In genomic region chr17:77120866-77121265, GRCh38 we compare ENCODE assay signal across 14 cellular contexts. TPM values are rescaled to one million over a fixed set of nuclear protein-coding genes. Genes with fewer than 3 reads are reported as not detected.
DNase-seq lines count a peak whose midpoint lies in the region; ATAC-seq, FAIRE-seq and TF ChIP-seq lines count a peak whose summit lies in the region.
"Had no signal": no experiment of that assay in that cellular context is flagged by ENCODE, and none has a peak within 500 bp of the region (broad histone marks: within the 10 kb centered on the region; RNA-seq: fewer than 3 reads in every experiment).

No MANE protein-coding gene starts in this region.

- TF ChIP-seq CTCF in Caco-2 (IDR thresholded peaks at IDR 0.05; ENCODE audit: insufficient read depth in 1 of 2, low read depth in 1 of 2, low read length in 1 of 2, severe bottlenecking in 1 of 2, unreplicated experiment in 1 of 2) (no peak), pancreas (IDR thresholded peaks at IDR 0.05) (no peak)

- ATAC-seq in activated T-helper 17 cell treated with anti-CD3 and anti-CD28 coated beads, Interleukin-2, amount 50 U/mL, for 72 hours (replicated peaks) = no peak
- ATAC-seq in Right ventricle myocardium superior (ENCODE audit: poor library complexity) (peak; percentile 47), pancreas (no peak), HG02870 (IDR thresholded peaks at IDR 0.05; ENCODE audit: unreplicated experiment) (no peak)
- ATAC-seq: activated CD4-positive, CD25-positive, alpha-beta regulatory T cell treated with anti-CD3 and anti-CD28 coated beads, Interleukin-2, amount 50 U/mL, for 24 hours had no signal

- H3K36me3 Mint-ChIP-seq in Caco-2 (ENCODE audit: insufficient read depth, unreplicated experiment) = peaks cover 13% of the 10 kb centered on the region
- no peaks in the 10 kb centered on the region for H3K36me3 Mint-ChIP-seq in activated T-helper 17 cell treated with anti-CD3 and anti-CD28 coated beads, Interleukin-2, amount 50 U/mL, for 72 hours (ENCODE audit: low read depth)

- no peak overlapping the region for H3K4me3 ChIP-seq in Caco-2 (ENCODE audit: low read depth, low read length)
- no peak overlapping the region for H3K4me3 ChIP-seq in pancreas

- H3K4me1 ChIP-seq in Caco-2 (peaks cover 79% of the 10 kb centered on the region), pancreas (peaks cover 21 to 43% (median 30%) of the 10 kb centered on the region in 3 donors)
- H3K4me1 ChIP-seq: BE2C had no signal

- H3K4me1 Mint-ChIP-seq in Caco-2 (ENCODE audit: low read depth, unreplicated experiment) = peaks cover 48% of the 10 kb centered on the region
- peaks cover 6% of the 10 kb centered on the region for H3K4me1 Mint-ChIP-seq in activated T-helper 17 cell treated with anti-CD3 and anti-CD28 coated beads, Interleukin-2, amount 50 U/mL, for 72 hours

- H3K9me3 Mint-ChIP-seq in Caco-2 (ENCODE audit: unreplicated experiment) = no peaks in the 10 kb centered on the region
- H3K9me3 Mint-ChIP-seq in activated T-helper 17 cell treated with anti-CD3 and anti-CD28 coated beads, Interleukin-2, amount 50 U/mL, for 72 hours = no peaks in the 10 kb centered on the region
- H3K9me3 Mint-ChIP-seq: activated T-helper 2 cell treated with anti-CD3 and anti-CD28 coated beads, Interferon-gamma antibody, Interleukin-2, Interleukin-4, amounts not matched to agents 10 μg/mL and 5 μg/mL and 100 μg/mL, durations not matched to agents 14 hours and 24 hours and 36 hours had no signal

- BruUV-seq in Caco-2 (replicated peaks; lab: Mats Ljungman, UMichigan) = no TSS peak

- 0 out of 2 replicates have a peak, but pooled peaks cover 3% of the 10 kb centered on the region for H3K9me3 ChIP-seq in Caco-2
- no peaks in the 10 kb centered on the region for H3K9me3 ChIP-seq in pancreas
- H3K9me3 ChIP-seq: BE2C had no signal

- CTCF ChIA-PET in Caco-2 (lab: Charles Lee) = interaction anchor here (1.6 kb wide), 1 partner anchor 19 kb away, joined by 4 read pairs; the partner anchor contains the start of gene SEC14L1

- H3K4me3 Mint-ChIP-seq in Caco-2 (ENCODE audit: unreplicated experiment) = no peak overlapping the region
- no peak overlapping the region for H3K4me3 Mint-ChIP-seq in activated T-helper 17 cell treated with anti-CD3 and anti-CD28 coated beads, Interleukin-2, amount 50 U/mL, for 72 hours

- H3K27me3 ChIP-seq in Caco-2 (replicated peaks; ENCODE audit: control insufficient read depth, insufficient read depth, low read length) (no peaks in the 10 kb centered on the region), pancreas (no peaks in the 10 kb centered on the region)
- H3K27me3 ChIP-seq: BE2C had no signal

- H3K27me3 Mint-ChIP-seq in Caco-2 (ENCODE audit: insufficient read depth, unreplicated experiment) = no peaks in the 10 kb centered on the region
- no peaks in the 10 kb centered on the region for H3K27me3 Mint-ChIP-seq in activated T-helper 17 cell treated with anti-CD3 and anti-CD28 coated beads, Interleukin-2, amount 50 U/mL, for 72 hours

- intact Hi-C loops in Caco-2 (cut with micrococcal nuclease; ENCODE audit: unreplicated experiment) = loop anchor here (5.0 kb wide), 1 partner anchor 34 kb away; no protein-coding TSS in a partner anchor
- intact Hi-C loops in Right ventricle myocardium superior (cut with DNase I) = no loop called here
- intact Hi-C loops in pancreas (cut with DNase I) = no loop called here

- H3K27ac Mint-ChIP-seq in Caco-2 (ENCODE audit: unreplicated experiment) = peak overlapping the region; percentile 84
- peak overlapping the region; percentile 84 for H3K27ac Mint-ChIP-seq in activated T-helper 17 cell treated with anti-CD3 and anti-CD28 coated beads, Interleukin-2, amount 50 U/mL, for 72 hours
- H3K27ac Mint-ChIP-seq: activated T-helper 2 cell treated with anti-CD3 and anti-CD28 coated beads, Interferon-gamma antibody, Interleukin-2, Interleukin-4, amounts not matched to agents 10 μg/mL and 5 μg/mL and 100 μg/mL, durations not matched to agents 14 hours and 24 hours and 36 hours had no signal

- no peak for FAIRE-seq in pancreas (lab: Jason Lieb, UNC)
- FAIRE-seq: G401.6, RCC 7860 had no signal

- WGBS in pancreas, 2 donors = 68 to 77% methylated on average over 7 of the region's 7 CpGs

- DNase-seq in Caco-2 = no peak
- no peak for DNase-seq in Right ventricle myocardium superior
- DNase-seq in pancreas = no peak
- no peak for DNase-seq in OCI-M2 (lab: John Stamatoyannopoulos, UW; ENCODE audit: unreplicated experiment)
- DNase-seq in NCI-H1105 (lab: John Stamatoyannopoulos, UW) = no peak
- DNase-seq in NAMALWA (ENCODE audit: low spot score) = no peak
- DNase-seq: BE2C, NCI-H1930 had no signal

- no peaks in the 10 kb centered on the region for H3K36me3 ChIP-seq in Caco-2 (ENCODE audit: control insufficient read depth, insufficient read depth, low read length)
- no peaks in the 10 kb centered on the region for H3K36me3 ChIP-seq in pancreas
- H3K36me3 ChIP-seq: BE2C had no signal

- POLR2A ChIA-PET in Caco-2 (lab: Charles Lee) = no interaction called here

- peak overlapping the region in 3 of 4 donors; percentile 1 to 78 (median 71) for H3K27ac ChIP-seq in pancreas

RNA-seq across cellular contexts. Expression of gene SEC14L1, which starts 19.9 kb away (rescaled TPM):
- total RNA-seq in Caco-2 (2022) (92.0 and 96.1 TPM in 2 replicates), Right ventricle myocardium superior (63.9 TPM), pancreas (10 to 100 TPM; 28.7 to 45.5 (median 34.2) TPM)
- total RNA-seq in activated T-helper 17 cell treated with anti-CD3 and anti-CD28 coated beads, Interleukin-2, amount 50 U/mL, for 72 hours = 10 to 100 TPM; 89.3 to 98.4 TPM
- 10 to 100 TPM; 17.8 to 18.6 TPM for polyA plus RNA-seq in pancreas
